Comparison of ENCODE assay signal across 11 cellular contexts in the genomic region with DNA sequence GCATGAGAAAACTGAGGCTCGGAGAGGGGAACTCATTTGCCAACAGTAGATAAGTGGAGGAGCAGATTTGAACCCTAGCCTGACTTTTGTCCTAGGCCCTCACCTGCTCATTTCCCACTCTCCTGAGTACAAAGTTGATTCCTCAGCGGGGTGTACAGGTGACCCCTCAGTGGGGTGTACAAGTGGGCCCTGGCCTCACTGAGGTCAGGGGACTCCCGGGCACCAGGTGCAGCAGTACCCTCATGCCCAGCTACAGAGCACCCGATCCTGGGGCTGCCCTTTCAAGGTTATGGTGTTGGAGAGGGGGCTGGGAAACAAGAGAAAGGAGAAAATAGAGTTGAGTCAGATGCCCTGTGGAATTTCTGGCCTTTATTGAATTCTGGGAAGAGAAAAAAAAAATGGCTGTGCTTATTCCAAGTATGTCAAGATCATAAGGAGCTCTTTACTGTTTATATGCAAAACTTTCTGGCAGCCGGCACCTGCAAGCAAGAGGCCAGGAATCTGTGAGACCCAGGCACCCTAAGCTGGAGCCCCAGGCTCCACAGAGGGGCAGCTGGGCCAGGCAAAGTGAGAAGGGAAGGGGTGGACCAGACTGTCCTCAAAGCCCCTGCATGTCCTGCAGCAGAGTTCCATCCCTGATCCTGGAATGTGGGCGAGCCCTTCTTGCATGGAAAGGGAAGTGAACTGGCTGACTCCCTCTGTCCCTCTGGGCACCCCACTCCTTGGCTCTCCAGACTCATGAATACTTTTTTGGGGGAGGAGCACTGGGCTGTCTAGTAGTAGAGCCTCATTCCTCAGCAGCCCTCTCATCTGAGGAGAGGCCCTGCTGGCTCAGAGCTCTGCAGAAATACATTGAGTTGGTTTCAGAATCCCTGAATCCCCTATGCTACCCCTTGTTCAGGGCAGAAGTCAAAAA. TPM values are rescaled to one million over a fixed set of nuclear protein-coding genes. Genes with fewer than 3 reads are reported as not detected.
A peak's percentile ranks its signal among the peaks of the same experiment; 100 is the strongest.
DNase-seq lines count a peak whose midpoint lies in the region; ATAC-seq and TF ChIP-seq lines count a peak whose summit lies in the region.
"Had no signal": no experiment of that assay in that cellular context is flagged by ENCODE, and none has a peak within 500 bp of the region (broad histone marks: within the 10 kb centered on the region; RNA-seq: fewer than 3 reads in every experiment).

No MANE protein-coding gene starts in this region.

- H3K27me3 Mint-ChIP-seq in WTC11 (ENCODE audit: low read depth) = no peaks in the 10 kb centered on the region

- TF ChIP-seq POLR2A in gastrocnemius medialis (IDR thresholded peaks at IDR 0.05) = no peak

- H3K4me1 Mint-ChIP-seq in WTC11 = peaks cover 74% of the 10 kb centered on the region

- H3K27ac ChIP-seq in heart right ventricle (peak overlapping the region in 6 of 10 donors; percentile 15 to 56 (median 30)), gastrocnemius medialis (peak overlapping the region in 3 of 4 donors; percentile 15 to 62 (median 37)), SJCRH30 (no peak overlapping the region)
- H3K27ac ChIP-seq: pancreas had no signal

- H3K36me3 ChIP-seq in heart right ventricle = no peaks in the 10 kb centered on the region
- H3K36me3 ChIP-seq in gastrocnemius medialis = no peaks in the 10 kb centered on the region
- H3K36me3 ChIP-seq in SJCRH30 = no peaks in the 10 kb centered on the region
- H3K36me3 ChIP-seq: pancreas had no signal

- WGBS in heart right ventricle, 2 donors = 67 to 71% methylated on average over 6 of the region's 6 CpGs

- TF ChIP-seq CTCF in WTC11 (IDR thresholded peaks at IDR 0.05) = no peak
- TF ChIP-seq CTCF in heart right ventricle (IDR thresholded peaks at IDR 0.05) = no peak
- no peak for TF ChIP-seq CTCF in gastrocnemius medialis (IDR thresholded peaks at IDR 0.05 in 4 of 5, conservative IDR thresholded peaks at IDR 0.05 in 1 of 5)

- ATAC-seq in WTC11 (peak; percentile 23), heart right ventricle (peak in 5 of 8 donors; percentile 22 to 66 (median 32)), gastrocnemius medialis (peak; percentile 9 to 36), HG03432 (IDR thresholded peaks at IDR 0.05; ENCODE audit: unreplicated experiment) (no peak)

- H3K4me1 ChIP-seq in heart right ventricle (peaks cover 22 to 75% (median 60%) of the 10 kb centered on the region in 9 donors), gastrocnemius medialis (peaks cover 21 to 23% of the 10 kb centered on the region in 2 donors), SJCRH30 (peaks cover 41% of the 10 kb centered on the region)
- H3K4me1 ChIP-seq: pancreas had no signal

- DNase-seq in GM03348 (ENCODE audit: low spot score) (peak; percentile 84), WTC11 (ENCODE audit: low spot score) (peak; percentile 35), heart right ventricle (no peak), gastrocnemius medialis (peak in 1 of 2 donors; percentile 62), glomerular visceral epithelial cell (ENCODE audit: extremely low spot score) (no peak), NCI-H2107 (lab: John Stamatoyannopoulos, UW) (no peak), SJCRH30 (no peak)
- DNase-seq: activated CD8-positive, alpha-beta memory T cell treated with anti-CD3 and anti-CD28 coated beads, Interleukin-2, amount 50 U/mL, for 4 hours; pancreas; stimulated activated naive CD4-positive, alpha-beta T cell treated with Interleukin-2 at 50 U/mL for 16 hours had no signal

- POLR2A ChIA-PET in WTC11 (lab: Charles Lee) = interaction anchor here (1.0 to 1.7 kb wide), 6 partner anchors 18 to 43 kb away, joined by 3 to 11 read pairs (median 4); partner anchors contain the start of gene AMOTL2

- CTCF ChIA-PET in WTC11 (lab: Charles Lee) = interaction anchor here (1.2 to 2.7 kb wide), 4 partner anchors 18 to 33 kb away, joined by 5 to 12 read pairs (median 6); no protein-coding TSS in a partner anchor

- no peaks in the 10 kb centered on the region for H3K27me3 ChIP-seq in heart right ventricle
- no peaks in the 10 kb centered on the region for H3K27me3 ChIP-seq in gastrocnemius medialis
- H3K27me3 ChIP-seq in SJCRH30 = no peaks in the 10 kb centered on the region
- H3K27me3 ChIP-seq: pancreas had no signal

- H3K4me3 ChIP-seq in heart right ventricle (no peak overlapping the region), gastrocnemius medialis (no peak overlapping the region), SJCRH30 (no peak overlapping the region)
- H3K4me3 ChIP-seq: pancreas had no signal

- in situ Hi-C loops in gastrocnemius medialis (cut with MboI; ENCODE audit: low sequenced_read_pairs in 4 of 4) = no loop called here

- H3K4me3 Mint-ChIP-seq in WTC11 = no peak overlapping the region

- peak overlapping the region; percentile 52; the same call in 1 of the 2 replicates for H3K27ac Mint-ChIP-seq in WTC11

- no peaks in the 10 kb centered on the region for H3K9me3 Mint-ChIP-seq in WTC11

- no peaks in the 10 kb centered on the region for H3K9me3 ChIP-seq in heart right ventricle
- no peaks in the 10 kb centered on the region for H3K9me3 ChIP-seq in gastrocnemius medialis
- H3K9me3 ChIP-seq in SJCRH30 (replicated peaks) = no peaks in the 10 kb centered on the region
- H3K9me3 ChIP-seq: pancreas had no signal

- H3K36me3 Mint-ChIP-seq in WTC11 = no peaks in the 10 kb centered on the region

- intact Hi-C loops in heart right ventricle (cut with DNase I) (no loop called here), gastrocnemius medialis (cut with DNase I; ENCODE audit: low total_unique reads) (no loop called here)

TF ChIP-seq in WTC11, 78 proteins besides CTCF, POLR2A, EP300 and RAD21:
- TF ChIP-seq ZNF671 (CRISPR knock-in tag; IDR thresholded peaks at IDR 0.05) (no peak), CBFB (CRISPR knock-in tag; IDR thresholded peaks at IDR 0.05; ENCODE audit: low read depth) (no peak), ZNF425 (CRISPR knock-in tag; conservative IDR thresholded peaks at IDR 0.05) (no peak), ZNF121 (CRISPR knock-in tag; IDR thresholded peaks at IDR 0.05) (no peak)

RNA-seq across cellular contexts. Expression of gene AMOTL2, which starts 43.1 kb away (rescaled TPM):
- total RNA-seq in WTC11 (2021) (76.9 to 85.4 TPM (median 79.9 TPM) in 3 replicates), heart right ventricle (10 to 100 TPM; 27.8 to 96.6 (median 57.8) TPM), gastrocnemius medialis (10 to 100 TPM; 17.9 to 29.9 (median 20.6) TPM)
- 10 to 100 TPM; 18.7 to 19.8 TPM for polyA plus RNA-seq in heart right ventricle
- total RNA-seq in SJCRH30 (2014; rRNA removed; shearing (Covaris generic)) = 18.8 and 19.0 TPM in 2 replicates

Comparison
In these comparisons a context has a peak if more than half of its experiments do, and no peak if none do; other contexts are left out.
1. DNase-seq: peak in GM03348 (single experiment) and WTC11 (single experiment); none in heart right ventricle (0 of 2), glomerular visceral epithelial cell (single experiment), NCI-H2107 (single experiment) and SJCRH30 (0 of 2).